ENCODE assay signal across 8 cellular contexts in genomic region chr17:48026503-48027321, GRCh38. TPM values are rescaled to one million over a fixed set of nuclear protein-coding genes. Genes with fewer than 3 reads are reported as not detected.
A peak's percentile ranks its signal among the peaks of the same experiment; 100 is the strongest.
DNase-seq lines count a peak whose midpoint lies in the region; ATAC-seq, FAIRE-seq and TF ChIP-seq lines count a peak whose summit lies in the region.

No MANE protein-coding gene starts in this region.

- no peaks in the 10 kb centered on the region for H3K36me3 ChIP-seq in OCI-LY3 (replicated peaks; ENCODE audit: low read depth, low read length)

- peaks cover 15% of the 10 kb centered on the region for H3K36me3 Mint-ChIP-seq in stimulated activated effector memory CD8-positive, alpha-beta T cell treated with anti-CD3 and anti-CD28 coated beads, Interleukin-12 subunit alpha, Interleukin-12 subunit beta, amount 100 ng/mL, for 72 hours

- H3K4me3 Mint-ChIP-seq in stimulated activated effector memory CD8-positive, alpha-beta T cell treated with anti-CD3 and anti-CD28 coated beads, Interleukin-12 subunit alpha, Interleukin-12 subunit beta, amount 100 ng/mL, for 72 hours = no peak overlapping the region

- H3K4me1 Mint-ChIP-seq in stimulated activated effector memory CD8-positive, alpha-beta T cell treated with anti-CD3 and anti-CD28 coated beads, Interleukin-12 subunit alpha, Interleukin-12 subunit beta, amount 100 ng/mL, for 72 hours = peaks cover 38% of the 10 kb centered on the region

- no peak for TF ChIP-seq POLR2A in erythroblast (IDR thresholded peaks at IDR 0.05; ENCODE audit: low read length)

- H3K9me3 ChIP-seq in OCI-LY3 (ENCODE audit: insufficient read depth, low read length) = no peaks in the 10 kb centered on the region

- DNase-seq in Jurkat, Clone E6-1 (ENCODE audit: low read depth, low spot score) = peak; percentile 64
- peak; percentile 68 for DNase-seq in activated T-cell treated with anti-CD3 and anti-CD28 coated beads for 48 hours (ENCODE audit: low read depth)
- peak; percentile 90 to 93 for DNase-seq in erythroblast (lab: John Stamatoyannopoulos, UW)
- peak; percentile 96 for DNase-seq in myocyte (ENCODE audit: low read depth)
- peak; percentile 56 to 89 for DNase-seq in stimulated activated effector memory CD8-positive, alpha-beta T cell treated with anti-CD3 and anti-CD28 coated beads, Interleukin-12 subunit alpha, Interleukin-12 subunit beta, amount 100 ng/mL, for 72 hours (ENCODE audit: low spot score in 2 of 2)

- no peaks in the 10 kb centered on the region for H4K20me1 ChIP-seq in OCI-LY3 (ENCODE audit: insufficient read depth, low read length)

- H3K27ac ChIP-seq in OCI-LY3 (ENCODE audit: low read length) = no peak overlapping the region

- no peaks in the 10 kb centered on the region for H3K9me3 Mint-ChIP-seq in stimulated activated effector memory CD8-positive, alpha-beta T cell treated with anti-CD3 and anti-CD28 coated beads, Interleukin-12 subunit alpha, Interleukin-12 subunit beta, amount 100 ng/mL, for 72 hours

- no peak overlapping the region for H3K4me3 ChIP-seq in Jurkat, Clone E6-1 (ENCODE audit: low read length)
- H3K4me3 ChIP-seq in OCI-LY3 (ENCODE audit: low read length) = peak overlapping the region; percentile 31; the same call in 1 of the 2 replicates

- peaks cover 20% of the 10 kb centered on the region for H3K4me1 ChIP-seq in OCI-LY3 (ENCODE audit: low read length)

- H2AFZ ChIP-seq in OCI-LY3 (ENCODE audit: low read depth, low read length) = peak overlapping the region; percentile 1; the same call in 1 of the 2 replicates

- no peaks in the 10 kb centered on the region for H3K79me2 ChIP-seq in OCI-LY3 (ENCODE audit: low read length)

- H3K27me3 ChIP-seq in OCI-LY3 (ENCODE audit: low read depth, low read length) = no peaks in the 10 kb centered on the region

- FAIRE-seq in G401.6 (lab: Jason Lieb, UNC) = peak; percentile 25

- H3K9ac ChIP-seq in OCI-LY3 (ENCODE audit: low read length) = peak overlapping the region; percentile 6; the same call in 1 of the 2 replicates

- H3K27ac Mint-ChIP-seq in stimulated activated effector memory CD8-positive, alpha-beta T cell treated with anti-CD3 and anti-CD28 coated beads, Interleukin-12 subunit alpha, Interleukin-12 subunit beta, amount 100 ng/mL, for 72 hours = no peak overlapping the region

- peak; percentile 92 for TF ChIP-seq CTCF in OCI-LY3 (IDR thresholded peaks at IDR 0.05; ENCODE audit: low read depth, low read length)

- H3K4me2 ChIP-seq in OCI-LY3 (ENCODE audit: low read length) = peak overlapping the region; percentile 100

- ATAC-seq in stimulated activated effector memory CD8-positive, alpha-beta T cell treated with anti-CD3 and anti-CD28 coated beads, Interleukin-12 subunit alpha, Interleukin-12 subunit beta, amount 100 ng/mL, for 72 hours = peak; percentile 44
- no peak for ATAC-seq in HG03457 (IDR thresholded peaks at IDR 0.05; ENCODE audit: unreplicated experiment)

RNA-seq across cellular contexts. Expression of gene COPZ2, which starts 10.9 kb away (rescaled TPM):
- polyA plus RNA-seq in Jurkat, Clone E6-1 (2012; ENCODE audit: insufficient read depth, insufficient read length) = 7.1 TPM
- 45.8 and 57.6 TPM in 2 replicates for total RNA-seq in myocyte
- polyA plus RNA-seq in myocyte (2012) = 298 TPM

RNA-seq across cellular contexts. Expression of gene NFE2L1, which starts 21.4 kb away (rescaled TPM):
- polyA plus RNA-seq in Jurkat, Clone E6-1 (2012; ENCODE audit: insufficient read depth, insufficient read length) = 84.2 TPM
- total RNA-seq in myocyte = 306 and 426 TPM in 2 replicates
- polyA plus RNA-seq in myocyte (2012) = 686 TPM

RNA-seq across cellular contexts. Expression of gene CDK5RAP3, which starts 55.8 kb away (rescaled TPM):
- 386 TPM for polyA plus RNA-seq in Jurkat, Clone E6-1 (2012; ENCODE audit: insufficient read depth, insufficient read length)
- 105 and 148 TPM in 2 replicates for total RNA-seq in myocyte
- polyA plus RNA-seq in myocyte (2012) = 112 TPM
